30 cellular contexts compared by ENCODE assay signal in the genomic region with DNA sequence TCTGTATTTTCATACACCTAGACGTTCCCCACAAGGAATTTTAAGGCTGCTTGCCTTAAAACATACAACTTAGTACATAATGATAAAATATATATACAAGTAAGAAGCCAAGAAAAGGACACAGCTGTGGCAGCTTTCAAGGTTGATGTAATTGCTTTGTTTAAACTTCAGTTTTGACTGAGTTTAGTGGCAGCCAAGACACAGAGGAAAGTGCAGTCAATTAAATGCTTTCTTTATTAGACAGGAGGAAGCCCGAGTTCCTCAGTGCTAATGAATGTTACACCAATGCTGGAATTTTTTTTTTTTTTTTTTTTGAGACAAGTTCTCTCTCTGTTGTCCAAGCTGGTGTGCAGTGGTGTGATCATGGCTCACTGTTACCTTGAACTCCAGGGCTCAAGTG. TPM values are rescaled to one million over a fixed set of nuclear protein-coding genes. Genes with fewer than 3 reads are reported as not detected.
"Had no signal": no experiment of that assay in that cellular context is flagged by ENCODE, and none has a peak within 500 bp of the region (broad histone marks: within the 10 kb centered on the region; RNA-seq: fewer than 3 reads in every experiment).

No MANE protein-coding gene starts in this region.

- DNase-seq: naive thymus-derived CD8-positive, alpha-beta T cell; nephron progenitor cell; nucleus accumbens; posterior cingulate gyrus; psoas muscle; right cardiac atrium; right lobe of liver; sigmoid colon; small intestine; stimulated activated CD4-positive, alpha-beta T cell treated with anti-CD3 and anti-CD28 coated beads, Interleukin-15, amount 100 ng/mL, for 24 hours; stimulated activated CD4-positive, alpha-beta T cell treated with anti-CD3 and anti-CD28 coated beads, Interleukin-2, amount 100 ng/mL, for 24 hours; stimulated activated CD4-positive, alpha-beta T cell treated with anti-CD3 and anti-CD28 coated beads, Interleukin-2, amount 100 ng/mL, for 48 hours; stimulated activated CD4-positive, alpha-beta T cell treated with anti-CD3 and anti-CD28 coated beads, Interleukin-4, amount 100 ng/mL, for 24 hours; stimulated activated naive CD4-positive, alpha-beta T cell; stimulated activated naive CD8-positive, alpha-beta T cell treated with anti-CD3 and anti-CD28 coated beads, Interleukin-15, amount 100 ng/mL, for 72 hours; stimulated activated naive CD8-positive, alpha-beta T cell treated with anti-CD3 and anti-CD28 coated beads, Interleukin-15, Interleukin-2, amounts not matched to agents 100 U/mL and 50 U/mL, for 24 hours; substantia nigra; testis; tibial artery; transverse colon; upper lobe of right lung; uterus had no signal

- H3K4me3 Mint-ChIP-seq: naive thymus-derived CD8-positive, alpha-beta T cell; natural killer cell treated with Interleukin-12 subunit alpha and Interleukin-12 subunit beta and Interleukin-15 and Interleukin-18, amount 100 ng/mL, for 72 hours; nephron progenitor cell; neural crest cell; stimulated activated memory B cell treated with anti-CD40 and anti-IgM and Interleukin-4, amounts not matched to agents 10 μg/mL and 1 μg/mL and 100 μg/mL, for 72 hours; stimulated activated naive CD8-positive, alpha-beta T cell treated with anti-CD3 and anti-CD28 coated beads, Interleukin-15, amount 100 ng/mL, for 72 hours; type B pancreatic cell had no signal

- H3K36me3 ChIP-seq: uterus had no signal

- H3K9ac ChIP-seq: parathyroid adenoma had no signal

- H3K27ac Mint-ChIP-seq: natural killer cell treated with Interleukin-12 subunit alpha and Interleukin-12 subunit beta and Interleukin-15 and Interleukin-18, amount 100 ng/mL, for 72 hours; nephron progenitor cell; progenitor cell of endocrine pancreas; stimulated activated memory B cell treated with anti-CD40 and anti-IgM and Interleukin-4, amounts not matched to agents 10 μg/mL and 1 μg/mL and 100 μg/mL, for 72 hours; stimulated activated naive CD8-positive, alpha-beta T cell treated with anti-CD3 and anti-CD28 coated beads, Interleukin-15, amount 100 ng/mL, for 72 hours; type B pancreatic cell had no signal

- H3K9me3 ChIP-seq: neutrophil, psoas muscle, right lobe of liver, sigmoid colon, suprapubic skin, testis, tibial artery, transverse colon, upper lobe of right lung, uterus had no signal

- H3K27me3 Mint-ChIP-seq: naive thymus-derived CD8-positive, alpha-beta T cell; natural killer cell treated with Interleukin-12 subunit alpha and Interleukin-12 subunit beta and Interleukin-15 and Interleukin-18, amount 100 ng/mL, for 72 hours; progenitor cell of endocrine pancreas; stimulated activated memory B cell treated with anti-CD40 and anti-IgM and Interleukin-4, amounts not matched to agents 10 μg/mL and 1 μg/mL and 100 μg/mL, for 72 hours; stimulated activated naive CD8-positive, alpha-beta T cell treated with anti-CD3 and anti-CD28 coated beads, Interleukin-15, amount 100 ng/mL, for 72 hours; type B pancreatic cell had no signal

- H3K4me3 ChIP-seq: psoas muscle, right lobe of liver, sigmoid colon, suprapubic skin, testis, tibial artery, transverse colon, upper lobe of right lung, uterus had no signal

- H3K27ac ChIP-seq: neutrophil, parathyroid adenoma, psoas muscle, right lobe of liver, sigmoid colon, suprapubic skin, testis, tibial artery, transverse colon, upper lobe of right lung, uterus had no signal

- H3K4me1 ChIP-seq: parathyroid adenoma, psoas muscle, right lobe of liver, sigmoid colon, suprapubic skin, testis, tibial artery, transverse colon, upper lobe of right lung, uterus had no signal

- H3K79me2 ChIP-seq: parathyroid adenoma had no signal

- H3K9me3 Mint-ChIP-seq: naive thymus-derived CD8-positive, alpha-beta T cell; natural killer cell treated with Interleukin-12 subunit alpha and Interleukin-12 subunit beta and Interleukin-15 and Interleukin-18, amount 100 ng/mL, for 72 hours; stimulated activated memory B cell treated with anti-CD40 and anti-IgM and Interleukin-4, amounts not matched to agents 10 μg/mL and 1 μg/mL and 100 μg/mL, for 72 hours; stimulated activated naive CD8-positive, alpha-beta T cell treated with anti-CD3 and anti-CD28 coated beads, Interleukin-15, amount 100 ng/mL, for 72 hours; type B pancreatic cell had no signal

- H3K36me3 Mint-ChIP-seq: natural killer cell treated with Interleukin-12 subunit alpha and Interleukin-12 subunit beta and Interleukin-15 and Interleukin-18, amount 100 ng/mL, for 72 hours had no signal

- ATAC-seq: naive thymus-derived CD8-positive, alpha-beta T cell; natural killer cell treated with Interleukin-12 subunit alpha and Interleukin-12 subunit beta and Interleukin-15 and Interleukin-18, amount 100 ng/mL, for 72 hours; psoas muscle; right cardiac atrium; right lobe of liver; stimulated activated memory B cell treated with anti-CD40 and anti-IgM and Interleukin-4, amounts not matched to agents 10 μg/mL and 1 μg/mL and 100 μg/mL, for 72 hours; stimulated activated naive CD8-positive, alpha-beta T cell treated with anti-CD3 and anti-CD28 coated beads, Interleukin-15, amount 100 ng/mL, for 72 hours; stimulated activated naive CD8-positive, alpha-beta T cell treated with anti-CD3 and anti-CD28 coated beads, Interleukin-15, Interleukin-2, amounts not matched to agents 100 U/mL and 50 U/mL, for 24 hours; upper lobe of right lung had no signal

- H3K27me3 ChIP-seq: neutrophil, right lobe of liver, sigmoid colon, suprapubic skin, testis, tibial artery, transverse colon, upper lobe of right lung, uterus had no signal

- H2AFZ ChIP-seq: parathyroid adenoma had no signal

- H3K4me1 Mint-ChIP-seq: nephron progenitor cell, neural crest cell had no signal

RNA-seq across cellular contexts. Expression of gene STK31, which starts 11.2 kb away (rescaled TPM):
- polyA plus RNA-seq: naive thymus-derived CD8-positive, alpha-beta T cell had no signal
